ENCODE assay signal across 9 cellular contexts in the genomic region with DNA sequence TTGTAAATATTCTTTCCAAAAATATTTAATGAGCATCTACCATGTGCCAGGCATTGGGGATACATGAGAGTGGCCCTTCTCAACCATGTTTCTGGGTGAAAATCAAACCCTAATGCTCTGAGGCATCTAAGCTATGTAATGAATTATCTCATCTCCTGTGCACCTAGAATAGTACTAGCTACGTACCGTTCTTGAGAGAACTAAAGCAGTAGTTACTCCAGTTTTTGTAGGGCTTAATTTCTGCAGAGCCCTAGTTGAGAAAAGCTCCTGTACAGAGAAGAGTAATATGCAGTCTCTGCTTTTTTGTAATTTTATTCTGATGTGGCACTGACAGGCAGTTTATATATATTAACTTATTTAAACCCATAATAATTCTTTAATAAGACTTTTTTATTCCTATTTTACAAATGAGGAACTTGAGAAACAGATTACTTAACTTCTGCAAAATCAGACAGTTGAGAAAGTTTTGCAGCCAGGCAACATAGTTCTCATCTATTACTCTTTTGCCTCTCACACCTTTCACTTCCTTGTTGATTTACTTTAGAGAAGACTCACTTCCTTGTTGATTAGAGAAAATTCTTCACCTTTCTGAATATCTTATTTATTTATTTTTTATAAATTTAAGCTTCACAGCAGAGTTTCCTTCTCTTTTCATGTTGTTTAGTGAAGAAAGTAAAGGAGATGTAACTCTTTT. TPM values are rescaled to one million over a fixed set of nuclear protein-coding genes. Genes with fewer than 3 reads are reported as not detected.
DNase-seq lines count a peak whose midpoint lies in the region; ATAC-seq and TF ChIP-seq lines count a peak whose summit lies in the region.
"Had no signal": no experiment of that assay in that cellular context is flagged by ENCODE, and none has a peak within 500 bp of the region (broad histone marks: within the 10 kb centered on the region; RNA-seq: fewer than 3 reads in every experiment).

No MANE protein-coding gene starts in this region.

- H3K27me3 Mint-ChIP-seq in activated T-cell treated with anti-CD3 and anti-CD28 coated beads, Interleukin-2, amount 50 U/mL, for 72 hours (ENCODE audit: low read depth) = no peaks in the 10 kb centered on the region
- no peaks in the 10 kb centered on the region for H3K27me3 Mint-ChIP-seq in activated naive CD8-positive, alpha-beta T cell treated with anti-CD3 and anti-CD28 coated beads, Interleukin-2, amount 10 ng/mL, durations not matched to agents 7 days and 5 days
- H3K27me3 Mint-ChIP-seq in activated CD8-positive, alpha-beta memory T cell treated with anti-CD3 and anti-CD28 coated beads, Interleukin-2, amount 10 ng/mL, durations not matched to agents 7 days and 5 days = no peaks in the 10 kb centered on the region
- H3K27me3 Mint-ChIP-seq in HFFc6 (ENCODE audit: insufficient read depth) = no peaks in the 10 kb centered on the region; the same call in 1 of the 2 replicates

- WGBS in suprapubic skin = 15% methylated on average over 2 of the region's 2 CpGs

- peak overlapping the region; percentile 96 to 98 for H3K4me3 Mint-ChIP-seq in activated T-cell treated with anti-CD3 and anti-CD28 coated beads, Interleukin-2, amount 50 U/mL, for 72 hours
- peak overlapping the region; percentile 79 for H3K4me3 Mint-ChIP-seq in activated naive CD8-positive, alpha-beta T cell treated with anti-CD3 and anti-CD28 coated beads, Interleukin-2, amount 10 ng/mL, durations not matched to agents 7 days and 5 days
- H3K4me3 Mint-ChIP-seq in activated CD8-positive, alpha-beta memory T cell treated with anti-CD3 and anti-CD28 coated beads, Interleukin-2, amount 10 ng/mL, durations not matched to agents 7 days and 5 days = no peak overlapping the region
- H3K4me3 Mint-ChIP-seq in HFFc6 = no peak overlapping the region; the same call in 1 of the 2 replicates

- H3K4me1 ChIP-seq in suprapubic skin = peaks cover 59% of the 10 kb centered on the region

- H3K4me3 ChIP-seq in suprapubic skin = peak overlapping the region; percentile 99

- H3K36me3 Mint-ChIP-seq in activated T-cell treated with anti-CD3 and anti-CD28 coated beads, Interleukin-2, amount 50 U/mL, for 72 hours (ENCODE audit: insufficient read depth in 2 of 2) = peaks cover 8 to 14% of the 10 kb centered on the region in 2 donors
- peaks cover 17% of the 10 kb centered on the region for H3K36me3 Mint-ChIP-seq in activated naive CD8-positive, alpha-beta T cell treated with anti-CD3 and anti-CD28 coated beads, Interleukin-2, amount 10 ng/mL, durations not matched to agents 7 days and 5 days
- peaks cover 11% of the 10 kb centered on the region for H3K36me3 Mint-ChIP-seq in activated CD8-positive, alpha-beta memory T cell treated with anti-CD3 and anti-CD28 coated beads, Interleukin-2, amount 10 ng/mL, durations not matched to agents 7 days and 5 days
- H3K36me3 Mint-ChIP-seq in HFFc6 (ENCODE audit: low read depth) = peaks cover 4% of the 10 kb centered on the region; the same call in 1 of the 2 replicates

- TF ChIP-seq CTCF in suprapubic skin (IDR thresholded peaks at IDR 0.05) (no peak), HFFc6 (IDR thresholded peaks at IDR 0.05) (no peak)

- no peaks in the 10 kb centered on the region for H3K36me3 ChIP-seq in suprapubic skin

- H3K9me3 Mint-ChIP-seq in activated T-cell treated with anti-CD3 and anti-CD28 coated beads, Interleukin-2, amount 50 U/mL, for 72 hours = no peaks in the 10 kb centered on the region
- H3K9me3 Mint-ChIP-seq in activated naive CD8-positive, alpha-beta T cell treated with anti-CD3 and anti-CD28 coated beads, Interleukin-2, amount 10 ng/mL, durations not matched to agents 7 days and 5 days = no peaks in the 10 kb centered on the region
- H3K9me3 Mint-ChIP-seq in activated CD8-positive, alpha-beta memory T cell treated with anti-CD3 and anti-CD28 coated beads, Interleukin-2, amount 10 ng/mL, durations not matched to agents 7 days and 5 days (ENCODE audit: low read depth) = no peaks in the 10 kb centered on the region
- H3K9me3 Mint-ChIP-seq in HFFc6 = no peaks in the 10 kb centered on the region

- DNase-seq in activated T-cell treated with anti-CD3 and anti-CD28 coated beads, Interleukin-2, amount 50 U/mL, for 72 hours = no peak
- DNase-seq in activated T-cell treated with anti-CD3 and anti-CD28 coated beads, Interleukin-2, amount 50 U/mL, for 1 hour = no peak
- no peak for DNase-seq in activated naive CD8-positive, alpha-beta T cell treated with anti-CD3 and anti-CD28 coated beads, Interleukin-2, amount 10 ng/mL, durations not matched to agents 7 days and 5 days
- no peak for DNase-seq in suprapubic skin (ENCODE audit: low spot score in 2 of 2)
- DNase-seq in activated CD8-positive, alpha-beta memory T cell treated with anti-CD3 and anti-CD28 coated beads, Interleukin-2, amount 10 ng/mL, durations not matched to agents 7 days and 5 days = no peak
- DNase-seq in HFFc6 = no peak

- CTCF ChIA-PET in activated CD8-positive, alpha-beta memory T cell treated with anti-CD3 and anti-CD28 coated beads, Interleukin-2, amount 10 ng/mL, durations not matched to agents 7 days and 5 days (lab: Charles Lee) = no interaction called here

- no peak for TF ChIP-seq POLR2A in suprapubic skin (IDR thresholded peaks at IDR 0.05)

- H3K27me3 ChIP-seq in suprapubic skin = no peaks in the 10 kb centered on the region

- ATAC-seq in activated T-cell treated with anti-CD3 and anti-CD28 coated beads, Interleukin-2, amount 50 U/mL, for 72 hours (replicated peaks in 1 of 2) = no peak
- ATAC-seq in HG03342 (IDR thresholded peaks at IDR 0.05; ENCODE audit: unreplicated experiment) = peak; percentile 40
- no peak for ATAC-seq in activated naive CD8-positive, alpha-beta T cell treated with anti-CD3 and anti-CD28 coated beads, Interleukin-2, amount 10 ng/mL, durations not matched to agents 7 days and 5 days (ENCODE audit: low read depth)
- no peak for ATAC-seq in activated CD8-positive, alpha-beta memory T cell treated with anti-CD3 and anti-CD28 coated beads, Interleukin-2, amount 10 ng/mL, durations not matched to agents 7 days and 5 days
- ATAC-seq in GM19023 (IDR thresholded peaks at IDR 0.05; ENCODE audit: unreplicated experiment) = no peak

- POLR2A ChIA-PET in activated naive CD8-positive, alpha-beta T cell treated with anti-CD3 and anti-CD28 coated beads, Interleukin-2, amount 10 ng/mL, durations not matched to agents 7 days and 5 days (lab: Charles Lee) = no interaction called here

- peaks cover 48% of the 10 kb centered on the region for H3K4me1 Mint-ChIP-seq in activated T-cell treated with anti-CD3 and anti-CD28 coated beads, Interleukin-2, amount 50 U/mL, for 72 hours (ENCODE audit: low read depth)
- H3K4me1 Mint-ChIP-seq in activated naive CD8-positive, alpha-beta T cell treated with anti-CD3 and anti-CD28 coated beads, Interleukin-2, amount 10 ng/mL, durations not matched to agents 7 days and 5 days = peaks cover 29% of the 10 kb centered on the region
- peaks cover 28% of the 10 kb centered on the region for H3K4me1 Mint-ChIP-seq in activated CD8-positive, alpha-beta memory T cell treated with anti-CD3 and anti-CD28 coated beads, Interleukin-2, amount 10 ng/mL, durations not matched to agents 7 days and 5 days
- H3K4me1 Mint-ChIP-seq in HFFc6 (ENCODE audit: low read depth) = peaks cover 39% of the 10 kb centered on the region

- no peak for TF ChIP-seq EP300 in suprapubic skin (IDR thresholded peaks at IDR 0.05)

- no peak overlapping the region for H3K27ac Mint-ChIP-seq in activated T-cell treated with anti-CD3 and anti-CD28 coated beads, Interleukin-2, amount 50 U/mL, for 72 hours
- H3K27ac Mint-ChIP-seq in activated naive CD8-positive, alpha-beta T cell treated with anti-CD3 and anti-CD28 coated beads, Interleukin-2, amount 10 ng/mL, durations not matched to agents 7 days and 5 days = no peak overlapping the region
- no peak overlapping the region for H3K27ac Mint-ChIP-seq in activated CD8-positive, alpha-beta memory T cell treated with anti-CD3 and anti-CD28 coated beads, Interleukin-2, amount 10 ng/mL, durations not matched to agents 7 days and 5 days
- no peak overlapping the region for H3K27ac Mint-ChIP-seq in HFFc6

- no peaks in the 10 kb centered on the region for H3K9me3 ChIP-seq in suprapubic skin

- H3K27ac ChIP-seq in suprapubic skin = peak overlapping the region; percentile 5
- H3K27ac ChIP-seq: C4-2B had no signal

RNA-seq across cellular contexts. Expression of a gene that starts 3.1 kb away (rescaled TPM):
- 10 to 100 TPM; 12.1 to 17.3 TPM for total RNA-seq in activated T-cell treated with anti-CD3 and anti-CD28 coated beads, Interleukin-2, amount 50 U/mL, for 72 hours
- total RNA-seq in activated naive CD8-positive, alpha-beta T cell treated with anti-CD3 and anti-CD28 coated beads, Interleukin-2, amount 10 ng/mL, durations not matched to agents 7 days and 5 days = 10 to 100 TPM; 17.1 to 17.4 TPM
- 10 to 100 TPM; 24.8 to 42.4 (median 31.2) TPM for total RNA-seq in suprapubic skin
- total RNA-seq in activated CD8-positive, alpha-beta memory T cell treated with anti-CD3 and anti-CD28 coated beads, Interleukin-2, amount 10 ng/mL, durations not matched to agents 7 days and 5 days = 10 to 100 TPM; 15.2 to 15.3 TPM
- total RNA-seq in HFFc6 (2021; fragmentation: NEBNext Ultra II Directional; extraction: Animal tissue kit (Norgen Biotek cat#: 25700)) = 10 to 100 TPM in 4 of 6 experiments, 1 to 10 TPM in 2; 9.5 to 13.6 (median 12.3) TPM

Comparison
In these comparisons a context has a peak if more than half of its experiments do, and no peak if none do; other contexts are left out.
1. H3K4me3 Mint-ChIP-seq: peak in activated T-cell treated with anti-CD3 and anti-CD28 coated beads, Interleukin-2, amount 50 U/mL, for 72 hours (2 of 2) and activated naive CD8-positive, alpha-beta T cell treated with anti-CD3 and anti-CD28 coated beads, Interleukin-2, amount 10 ng/mL, durations not matched to agents 7 days and 5 days (single experiment); none in activated CD8-positive, alpha-beta memory T cell treated with anti-CD3 and anti-CD28 coated beads, Interleukin-2, amount 10 ng/mL, durations not matched to agents 7 days and 5 days (single experiment) and HFFc6 (single experiment).